ENCODE assay signal across 18 cellular contexts in the genomic region with DNA sequence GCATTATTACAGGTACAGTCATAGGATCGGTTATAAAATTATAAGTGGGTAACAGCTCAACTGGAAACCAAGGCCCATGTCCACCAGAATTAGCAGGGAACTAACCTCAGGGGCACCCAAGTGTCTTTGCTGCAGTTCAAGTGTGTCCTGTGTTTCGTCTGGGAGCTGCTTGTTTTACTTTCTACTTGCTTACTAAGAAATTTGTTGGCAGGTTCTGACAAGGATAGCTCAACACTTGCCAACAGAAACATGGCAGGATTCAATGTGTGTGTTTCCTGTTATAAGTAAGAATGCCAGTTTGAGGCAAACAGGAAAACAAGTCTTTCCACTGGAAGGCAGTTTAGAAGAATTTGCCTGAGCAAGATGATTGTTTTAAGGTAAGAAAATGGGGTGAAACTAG.
A peak's percentile ranks its signal among the peaks of the same experiment; 100 is the strongest.
DNase-seq lines count a peak whose midpoint lies in the region; ATAC-seq and TF ChIP-seq lines count a peak whose summit lies in the region.
"Had no signal": no experiment of that assay in that cellular context is flagged by ENCODE, and none has a peak within 500 bp of the region (broad histone marks: within the 10 kb centered on the region; RNA-seq: fewer than 3 reads in every experiment).

No MANE protein-coding gene starts in this region.

- 41 to 58% (median 45%) methylated on average over 2 of the region's 2 CpGs for WGBS in heart left ventricle, 4 donors
- 28 to 32% methylated on average over 2 of the region's 2 CpGs for WGBS in thyroid gland, 2 donors

- peak in 1 of 5 donors; percentile 12 for DNase-seq in heart left ventricle
- DNase-seq in cardiac septum (ENCODE audit: low spot score): no peak
- peak; percentile 81 for DNase-seq in dermis blood vessel endothelial cell
- DNase-seq in iris pigment epithelial cell (ENCODE audit: low read depth): peak; percentile 57
- DNase-seq in thyroid gland: peak; percentile 16 to 50
- DNase-seq in OCI-M2 (lab: John Stamatoyannopoulos, UW; ENCODE audit: unreplicated experiment): no peak
- no peak for DNase-seq in glutamatergic neuron
- DNase-seq: activated CD4-positive, CD25-positive, alpha-beta regulatory T cell; activated naive CD8-positive, alpha-beta T cell treated with anti-CD3 and anti-CD28 coated beads, Interleukin-2, amount 10 ng/mL, durations not matched to agents 7 days and 5 days; Calu3; dorsolateral prefrontal cortex; NCI-H1930; NCI-H524 treated with DMSO at 0.1 percent for 48 hours; stomach had no signal

- H3K27me3 Mint-ChIP-seq in glutamatergic neuron (ENCODE audit: unreplicated experiment): no peaks in the 10 kb centered on the region
- H3K27me3 Mint-ChIP-seq: activated naive CD8-positive, alpha-beta T cell treated with anti-CD3 and anti-CD28 coated beads, Interleukin-2, amount 10 ng/mL, durations not matched to agents 7 days and 5 days had no signal

- H3K36me3 ChIP-seq in heart left ventricle (no peaks in the 10 kb centered on the region), thyroid gland (no peaks in the 10 kb centered on the region)
- H3K36me3 ChIP-seq: stomach had no signal

- no peak overlapping the region for H3K27ac Mint-ChIP-seq in glutamatergic neuron (ENCODE audit: unreplicated experiment)
- H3K27ac Mint-ChIP-seq: activated naive CD8-positive, alpha-beta T cell treated with anti-CD3 and anti-CD28 coated beads, Interleukin-2, amount 10 ng/mL, durations not matched to agents 7 days and 5 days had no signal

- H3K9me3 Mint-ChIP-seq in glutamatergic neuron (ENCODE audit: unreplicated experiment): no peaks in the 10 kb centered on the region
- H3K9me3 Mint-ChIP-seq: activated naive CD8-positive, alpha-beta T cell treated with anti-CD3 and anti-CD28 coated beads, Interleukin-2, amount 10 ng/mL, durations not matched to agents 7 days and 5 days had no signal

- H3K36me3 Mint-ChIP-seq in glutamatergic neuron (ENCODE audit: unreplicated experiment): no peaks in the 10 kb centered on the region
- H3K36me3 Mint-ChIP-seq: activated naive CD8-positive, alpha-beta T cell treated with anti-CD3 and anti-CD28 coated beads, Interleukin-2, amount 10 ng/mL, durations not matched to agents 7 days and 5 days had no signal

- H3K27me3 ChIP-seq in heart left ventricle (no peaks in the 10 kb centered on the region), thyroid gland (no peaks in the 10 kb centered on the region)
- H3K27me3 ChIP-seq: stomach had no signal

- H3K4me1 ChIP-seq in heart left ventricle (peaks cover 0 to 41% (median 19%) of the 10 kb centered on the region in 12 donors), thyroid gland (peaks cover 16 to 17% of the 10 kb centered on the region in 2 donors)
- H3K4me1 ChIP-seq: A549 had no signal

- H3K27ac ChIP-seq in heart left ventricle (peak overlapping the region in 6 of 12 donors; percentile 12 to 52 (median 20)), thyroid gland (peak overlapping the region in 1 of 3 donors; percentile 17)
- H3K27ac ChIP-seq: A549, dorsolateral prefrontal cortex had no signal

- peaks cover 3% of the 10 kb centered on the region for H3K4me1 Mint-ChIP-seq in glutamatergic neuron (ENCODE audit: low read depth, unreplicated experiment)

- TF ChIP-seq POLR2A in heart left ventricle (IDR thresholded peaks at IDR 0.05) (no peak), thyroid gland (IDR thresholded peaks at IDR 0.05) (no peak)

- intact Hi-C loops in heart left ventricle (cut with DNase I): loop anchor here in 1 of 10 donors (10.0 kb wide), 1 partner anchor 97 kb away; no protein-coding TSS in a partner anchor
- intact Hi-C loops in cardiac septum (cut with DNase I): no loop called here
- intact Hi-C loops in thyroid gland (cut with DNase I): no loop called here

- no peak overlapping the region for H3K4me3 ChIP-seq in heart left ventricle
- no peak overlapping the region for H3K4me3 ChIP-seq in thyroid gland (replicated peaks in 1 of 3)
- H3K4me3 ChIP-seq: A549, dorsolateral prefrontal cortex, skin epidermis, stomach had no signal

- H3K4me3 Mint-ChIP-seq in glutamatergic neuron (ENCODE audit: unreplicated experiment): no peak overlapping the region
- H3K4me3 Mint-ChIP-seq: activated naive CD8-positive, alpha-beta T cell treated with anti-CD3 and anti-CD28 coated beads, Interleukin-2, amount 10 ng/mL, durations not matched to agents 7 days and 5 days had no signal

- ATAC-seq in heart left ventricle (peak; percentile 42 to 85 (median 78)), HG03196 (IDR thresholded peaks at IDR 0.05; ENCODE audit: unreplicated experiment) (no peak)
- ATAC-seq: A549, Panc1 had no signal

- TF ChIP-seq CTCF in heart left ventricle (IDR thresholded peaks at IDR 0.05) (no peak), thyroid gland (IDR thresholded peaks at IDR 0.05) (no peak), glutamatergic neuron (IDR thresholded peaks at IDR 0.05; ENCODE audit: partially characterized antibody, unreplicated experiment) (no peak)

- H3K9me3 ChIP-seq in heart left ventricle (no peaks in the 10 kb centered on the region), thyroid gland (no peaks in the 10 kb centered on the region)
- H3K9me3 ChIP-seq: A549, stomach had no signal

Comparison
In these comparisons a context has a peak if more than half of its experiments do, and no peak if none do; other contexts are left out.
1. DNase-seq: peak in dermis blood vessel endothelial cell (single experiment), iris pigment epithelial cell (single experiment) and thyroid gland (2 of 2); none in cardiac septum (single experiment), OCI-M2 (single experiment) and glutamatergic neuron (single experiment).